In the genomic region with DNA sequence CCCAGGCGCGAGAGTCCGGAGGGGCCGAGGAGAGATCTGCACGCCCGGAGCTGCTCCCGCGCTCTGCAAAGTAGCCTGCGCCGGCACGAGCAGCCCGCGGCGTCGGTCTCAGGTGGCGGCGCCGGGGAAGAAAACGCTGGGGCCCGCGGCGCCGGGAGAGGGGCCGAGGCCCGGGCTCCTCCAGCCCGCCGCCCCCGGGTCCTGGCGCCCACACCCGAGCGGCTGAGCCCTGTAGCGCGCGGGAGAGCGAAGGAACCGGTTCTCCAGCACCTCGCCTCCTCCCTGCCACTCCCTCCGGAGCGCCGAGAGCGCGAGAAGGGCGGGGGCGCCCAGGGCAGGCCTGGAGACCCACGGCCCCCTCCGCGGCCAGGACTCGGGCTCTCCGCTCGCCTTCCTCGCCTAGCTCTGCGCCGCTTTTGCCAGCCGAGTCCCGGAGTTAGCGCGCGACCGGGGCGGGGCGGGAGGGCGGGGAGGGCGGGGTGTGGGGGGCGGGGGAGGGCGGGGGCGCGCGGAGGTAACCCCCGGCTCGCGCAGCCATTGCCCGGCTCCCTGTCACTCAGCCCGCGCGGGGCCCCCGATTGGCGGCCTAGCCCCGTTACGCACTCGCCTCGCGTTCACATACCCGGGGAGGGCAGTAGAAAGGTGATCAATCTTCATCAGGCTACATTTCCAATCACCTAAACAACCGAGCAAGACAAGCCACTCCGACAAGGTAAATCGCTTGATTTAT, we compare ENCODE assay signal across 7 cellular contexts. TPM values are rescaled to one million over a fixed set of nuclear protein-coding genes. Genes with fewer than 3 reads are reported as not detected.
A peak's percentile ranks its signal among the peaks of the same experiment; 100 is the strongest.
DNase-seq lines count a peak whose midpoint lies in the region; ATAC-seq, FAIRE-seq and TF ChIP-seq lines count a peak whose summit lies in the region.

OTX1 (plus strand) TSS at position 645 of the 730 bp plus-strand sequence. CDS start 2,161 bp downstream, outside the sequence.

- no peak for TF ChIP-seq CTCF in GM12875 (IDR thresholded peaks at IDR 0.05; ENCODE audit: borderline replicate concordance, insufficient read depth, low read depth, low read length)
- no peak for TF ChIP-seq CTCF in KMS-11 (conservative IDR thresholded peaks at IDR 0.05; ENCODE audit: low read depth, low read length)

- peaks cover 6% of the 10 kb centered on the region for H3K4me1 ChIP-seq in KMS-11 (ENCODE audit: low read depth, poor library complexity, severe bottlenecking)
- peaks cover 8% of the 10 kb centered on the region; the same call in 1 of the 2 replicates for H3K4me1 ChIP-seq in iPS DF 6.9 (ENCODE audit: control insufficient read depth, insufficient read depth, low read length)

- peak; percentile 83 for TF ChIP-seq POLR2A in H54 (IDR thresholded peaks at IDR 0.05; ENCODE audit: low read depth, low read length)

- peak within 1 kb of the TSS; percentile 74 for H3K9ac ChIP-seq in KMS-11

- H3K79me2 ChIP-seq in KMS-11 (ENCODE audit: insufficient read depth, low read depth) = no peaks in the 10 kb centered on the region

- H3K27me3 Mint-ChIP-seq in activated naive CD8-positive, alpha-beta T cell treated with anti-CD3 and anti-CD28 coated beads, Interleukin-2, amount 10 ng/mL, durations not matched to agents 7 days and 5 days = peaks cover 83% of the 10 kb centered on the region

- H3K9me3 Mint-ChIP-seq in activated naive CD8-positive, alpha-beta T cell treated with anti-CD3 and anti-CD28 coated beads, Interleukin-2, amount 10 ng/mL, durations not matched to agents 7 days and 5 days = no peaks in the 10 kb centered on the region

- no peaks in the 10 kb centered on the region for H3K27me3 ChIP-seq in KMS-11 (ENCODE audit: insufficient read depth, low read depth)
- peaks cover 61% of the 10 kb centered on the region for H3K27me3 ChIP-seq in iPS DF 6.9 (ENCODE audit: control insufficient read depth, insufficient read depth, low read length)

- DNase-seq in H54 (ENCODE audit: insufficient read length, low spot score) (peak; percentile 99), OCI-M2 (lab: John Stamatoyannopoulos, UW; ENCODE audit: unreplicated experiment) (peak; percentile 21), iPS DF 6.9 (ENCODE audit: low read depth, low spot score) (no peak), skeletal muscle cell (ENCODE audit: low read depth) (no peak)
- peak; percentile 81 for DNase-seq in activated naive CD8-positive, alpha-beta T cell treated with anti-CD3 and anti-CD28 coated beads, Interleukin-2, amount 10 ng/mL, durations not matched to agents 7 days and 5 days

- peak within 1 kb of the TSS; percentile 94 for H2AFZ ChIP-seq in KMS-11 (ENCODE audit: low read depth)

- H3K4me3 ChIP-seq in GM12875 (ENCODE audit: low read depth, low read length) = peak within 1 kb of the TSS; percentile 67
- peak within 1 kb of the TSS; percentile 82 for H3K4me3 ChIP-seq in KMS-11 (IDR thresholded peaks at IDR 0.05; ENCODE audit: insufficient read depth, low read depth, low read length)
- H3K4me3 ChIP-seq in iPS DF 6.9 (ENCODE audit: low read length) = peak within 1 kb of the TSS; percentile 84
- H3K4me3 ChIP-seq in skeletal muscle cell (ENCODE audit: low read depth, low read length) = peak within 1 kb of the TSS; percentile 50

- no peaks in the 10 kb centered on the region for H4K20me1 ChIP-seq in KMS-11 (ENCODE audit: insufficient read depth)

- H3K27ac ChIP-seq in KMS-11 = peak within 1 kb of the TSS; percentile 65
- H3K27ac ChIP-seq in iPS DF 6.9 (ENCODE audit: low read length) = no peak within 1 kb of the TSS

- peak; percentile 88 for ATAC-seq in activated naive CD8-positive, alpha-beta T cell treated with anti-CD3 and anti-CD28 coated beads, Interleukin-2, amount 10 ng/mL, durations not matched to agents 7 days and 5 days (ENCODE audit: low read depth)

- peaks cover 5% of the 10 kb centered on the region for H3K36me3 Mint-ChIP-seq in activated naive CD8-positive, alpha-beta T cell treated with anti-CD3 and anti-CD28 coated beads, Interleukin-2, amount 10 ng/mL, durations not matched to agents 7 days and 5 days

- H3K36me3 ChIP-seq in KMS-11 (ENCODE audit: insufficient read depth) (no peaks in the 10 kb centered on the region), iPS DF 6.9 (ENCODE audit: control insufficient read depth, insufficient read depth, low read length) (no peaks in the 10 kb centered on the region)

- no peaks in the 10 kb centered on the region for H3K9me3 ChIP-seq in iPS DF 6.9 (ENCODE audit: control insufficient read depth, insufficient read depth, low read length)

- H3K4me2 ChIP-seq in KMS-11 = peak within 1 kb of the TSS; percentile 92

- peaks cover 53% of the 10 kb centered on the region for H3K4me1 Mint-ChIP-seq in activated naive CD8-positive, alpha-beta T cell treated with anti-CD3 and anti-CD28 coated beads, Interleukin-2, amount 10 ng/mL, durations not matched to agents 7 days and 5 days

- H3K4me3 Mint-ChIP-seq in activated naive CD8-positive, alpha-beta T cell treated with anti-CD3 and anti-CD28 coated beads, Interleukin-2, amount 10 ng/mL, durations not matched to agents 7 days and 5 days = peak within 1 kb of the TSS; percentile 82

- H3K27ac Mint-ChIP-seq in activated naive CD8-positive, alpha-beta T cell treated with anti-CD3 and anti-CD28 coated beads, Interleukin-2, amount 10 ng/mL, durations not matched to agents 7 days and 5 days = no peak within 1 kb of the TSS

- POLR2A ChIA-PET in activated naive CD8-positive, alpha-beta T cell treated with anti-CD3 and anti-CD28 coated beads, Interleukin-2, amount 10 ng/mL, durations not matched to agents 7 days and 5 days (lab: Charles Lee) = no interaction called here

- peak; percentile 48 for FAIRE-seq in H54 (lab: Jason Lieb, UNC)

- WGBS in iPS DF 6.9 (ENCODE audit: insufficient coverage, insufficient read length) = no CpG with 5 or more reads among the region's 86 CpGs

RNA-seq across cellular contexts. Expression of gene OTX1, which starts in this region (rescaled TPM):
- total RNA-seq in activated naive CD8-positive, alpha-beta T cell treated with anti-CD3 and anti-CD28 coated beads, Interleukin-2, amount 10 ng/mL, durations not matched to agents 7 days and 5 days = not detected

Comparison
In these comparisons a context has a peak if more than half of its experiments do, and no peak if none do; other contexts are left out.
1. Peak in DNase-seq and ATAC-seq in activated naive CD8-positive, alpha-beta T cell treated with anti-CD3 and anti-CD28 coated beads, Interleukin-2, amount 10 ng/mL, durations not matched to agents 7 days and 5 days; RNA of the gene not detected or under 1 TPM.
2. DNase-seq: peak in H54 (single experiment) and OCI-M2 (single experiment); none in iPS DF 6.9 (single experiment) and skeletal muscle cell (single experiment).
3. Peak in every context shown above with its lines, with median percentiles within 50 percentile points of each other: H3K4me3 ChIP-seq.